ENCODE assay signal across 10 cellular contexts in genomic region chr15:101615414-101615985, GRCh38. TPM values are rescaled to one million over a fixed set of nuclear protein-coding genes. Genes with fewer than 3 reads are reported as not detected.
DNase-seq lines count a peak whose midpoint lies in the region; ATAC-seq, FAIRE-seq and TF ChIP-seq lines count a peak whose summit lies in the region.
"Had no signal": no experiment of that assay in that cellular context is flagged by ENCODE, and none has a peak within 500 bp of the region (broad histone marks: within the 10 kb centered on the region; RNA-seq: fewer than 3 reads in every experiment).

No MANE protein-coding gene starts in this region.

- H2BK120ac ChIP-seq in H1 (replicated peaks; ENCODE audit: low read depth, low read length): no peak overlapping the region

- no peaks in the 10 kb centered on the region for H3K36me3 Mint-ChIP-seq in HFFc6 (ENCODE audit: low read depth)

- H3K9me3 Mint-ChIP-seq in HFFc6: no peaks in the 10 kb centered on the region

- H3K4me1 Mint-ChIP-seq in HFFc6 (ENCODE audit: low read depth): peaks cover 29% of the 10 kb centered on the region

- peaks cover 5 to 16% (median 11%) of the 10 kb centered on the region in 4 experiments for H3K4me1 ChIP-seq in H1 (replicated peaks in 1 of 4; ENCODE audit: control insufficient read depth in 3 of 4, insufficient read depth in 4 of 4, low read length in 3 of 4)
- peaks cover 93% of the 10 kb centered on the region for H3K4me1 ChIP-seq in HepG2 (ENCODE audit: insufficient read depth, low read length)
- H3K4me1 ChIP-seq in testis: peaks cover 18% of the 10 kb centered on the region

- H3K4me3 Mint-ChIP-seq in HFFc6: peak overlapping the region; percentile 79

- no peak overlapping the region for H3K14ac ChIP-seq in H1 (ENCODE audit: insufficient read length)

- H3K36me3 ChIP-seq in H1 (ENCODE audit: control insufficient read depth in 2 of 4, insufficient read depth in 4 of 4, low read length in 3 of 4) (no peaks in the 10 kb centered on the region), HepG2 (replicated peaks in 1 of 2; ENCODE audit: control insufficient read depth in 1 of 2, insufficient read depth in 2 of 2, low read length in 2 of 2) (no peaks in the 10 kb centered on the region; a peak in 1 of 5 replicates), testis (ENCODE audit: low read depth, missing control alignments) (no peaks in the 10 kb centered on the region)

- H3K4me2 ChIP-seq in H1 (ENCODE audit: insufficient read depth in 1 of 2, low read depth in 2 of 2, low read length in 2 of 2) (peak overlapping the region; percentile 67 to 96), HepG2 (ENCODE audit: low read depth, low read length) (peak overlapping the region; percentile 74)

- POLR2A ChIA-PET in H1 (lab: Charles Lee; ENCODE audit: partially characterized antibody) (interaction anchor here (1.8 kb wide), 1 partner anchor 321 kb away, joined by 4 read pairs; no protein-coding TSS in a partner anchor), HepG2 (lab: Yijun Ruan, JAX) (interaction anchor here (1.6 to 2.3 kb wide), 2 partner anchors 10 to 88 kb away, joined by 12 to 17 read pairs; no protein-coding TSS in a partner anchor)

- 56% methylated on average over 15 of the region's 15 CpGs; no CpG with 5 or more reads in 1 of the 2 experiments for WGBS in H1 (ENCODE audit: extremely low coverage in 1 of 2, insufficient coverage in 1 of 2, insufficient read length in 1 of 2, insufficient replicate concordance in 2 of 2, low coverage in 1 of 2, low lambda C conversion rate in 2 of 2, missing lambda C conversion rate in 1 of 2), 2 experiments
- WGBS in HepG2 (ENCODE audit: low lambda C conversion rate): 77% methylated on average over 9 of the region's 15 CpGs
- WGBS in testis, 2 donors: 0 to 36% methylated on average over 3 to 15 of the region's 15 CpGs

- FAIRE-seq in H1 (lab: Jason Lieb, UNC) (no peak), HepG2 (lab: Jason Lieb, UNC) (no peak), GM19239 (lab: Jason Lieb, UNC) (no peak)

- no peak overlapping the region for H2BK5ac ChIP-seq in H1 (ENCODE audit: low read depth, low read length)

- 0 out of 2 replicates have a peak overlapping the region, but pooled peaks have one; percentile 80 for H2BK12ac ChIP-seq in H1 (ENCODE audit: low read depth, low read length)

- no peak for TF ChIP-seq EP300 in H1 (IDR thresholded peaks at IDR 0.05; ENCODE audit: borderline replicate concordance in 1 of 2, low read depth in 2 of 2, low read length in 2 of 2)
- no peak for TF ChIP-seq EP300 in HepG2 (IDR thresholded peaks at IDR 0.05; ENCODE audit: low read depth in 2 of 2, low read length in 2 of 2)
- no peak for TF ChIP-seq EP300 in HepG2 (CRISPR knock-in tag; IDR thresholded peaks at IDR 0.05; ENCODE audit: borderline replicate concordance)

- H3K4ac ChIP-seq in H1 (replicated peaks; ENCODE audit: insufficient read length, low read depth, low read length): no peak overlapping the region

- H3K4me3 ChIP-seq in H1 (ENCODE audit: extremely low read depth in 1 of 4, insufficient read depth in 2 of 4, low read depth in 3 of 4, low read length in 4 of 4): peak overlapping the region; percentile 27 to 54 (median 37); a peak in 6 of 8 replicates
- peak overlapping the region in 1 of 3 experiments; percentile 52; a peak in 1 of 6 replicates for H3K4me3 ChIP-seq in HepG2 (replicated peaks in 1 of 3; ENCODE audit: insufficient read depth in 1 of 3, low read depth in 2 of 3, low read length in 3 of 3)
- no peak overlapping the region for H3K4me3 ChIP-seq in testis

- H3K79me2 ChIP-seq in H1 (ENCODE audit: control insufficient read depth in 1 of 2, insufficient read depth in 2 of 2, low read length in 2 of 2) (no peaks in the 10 kb centered on the region), HepG2 (ENCODE audit: insufficient read depth, low read length) (peaks cover 14% of the 10 kb centered on the region)

- no TSS peak for BruUV-seq in HepG2 (replicated peaks; lab: Mats Ljungman, UMichigan)

- no peak for DNase-seq in HFFc6
- no peak for DNase-seq in H1 (ENCODE audit: low read depth in 1 of 2, low spot score in 2 of 2)
- no peak for DNase-seq in HepG2 (ENCODE audit: low spot score)
- DNase-seq in testis: peak; percentile 34
- DNase-seq in GM19239 (ENCODE audit: insufficient read length, low spot score): no peak
- DNase-seq in erythroblast (lab: John Stamatoyannopoulos, UW): no peak
- DNase-seq in ACHN: no peak
- DNase-seq: activated gamma-delta T cell, NCI-H524 treated with DMSO at 0.1 percent for 48 hours had no signal

- in situ Hi-C loops in HepG2 (cut with HindIII; ENCODE audit: extremely low pct_ligation_motif_present, low pct_unique_long_range_greater_than_20kb) (no loop called here), ACHN (cut with HindIII; ENCODE audit: low pct_ligation_motif_present, low pct_unique_long_range_greater_than_20kb, low sequenced_read_pairs) (no loop called here)

- H4K8ac ChIP-seq in H1 (ENCODE audit: extremely low read depth, insufficient read depth, low read length): peak overlapping the region; percentile 60

- H3K27ac Mint-ChIP-seq in HFFc6: peak overlapping the region; percentile 62; the same call in 1 of the 2 replicates

- intact Hi-C loops in HepG2 (cut with micrococcal nuclease; ENCODE audit: unreplicated experiment) (no loop called here), testis (cut with DNase I; ENCODE audit: low total_unique reads) (no loop called here)

- TF ChIP-seq CTCF in HFFc6 (IDR thresholded peaks at IDR 0.05) (no peak), H1 (IDR thresholded peaks at IDR 0.05; ENCODE audit: control extremely low read depth in 1 of 3, insufficient read depth in 1 of 3, low read depth in 1 of 3, low read length in 3 of 3) (no peak), HepG2 (CRISPR knock-in tag; IDR thresholded peaks at IDR 0.05) (peak; percentile 25; the same call in 1 of the 2 replicates), testis (IDR thresholded peaks at IDR 0.05) (no peak)

- TF ChIP-seq POLR2A in H1 (IDR thresholded peaks at IDR 0.05; ENCODE audit: control extremely low read depth in 1 of 2, low read depth in 2 of 2, low read length in 2 of 2) (no peak), HepG2 (IDR thresholded peaks at IDR 0.05; ENCODE audit: insufficient read depth in 1 of 2, low read depth in 2 of 2, low read length in 2 of 2) (no peak; a peak in 1 of 4 replicates), testis (IDR thresholded peaks at IDR 0.05) (no peak), erythroblast (IDR thresholded peaks at IDR 0.05; ENCODE audit: low read length) (no peak)

- H3K27ac ChIP-seq in H1 (ENCODE audit: low read depth, low read length): no peak overlapping the region
- H3K27ac ChIP-seq in HepG2 (ENCODE audit: extremely low read length, insufficient read depth, low read length): peak overlapping the region; percentile 76
- no peak overlapping the region for H3K27ac ChIP-seq in testis

- peaks cover 0 to 2% (median 0%) of the 10 kb centered on the region in 4 experiments; a peak in 3 of 7 replicates for H3K27me3 ChIP-seq in H1 (replicated peaks in 1 of 4; ENCODE audit: control insufficient read depth in 3 of 4, extremely low read depth in 1 of 4, insufficient read depth in 3 of 4, low read length in 3 of 4)
- no peaks in the 10 kb centered on the region for H3K27me3 ChIP-seq in HepG2 (ENCODE audit: control insufficient read depth in 1 of 2, insufficient read depth in 2 of 2, low read length in 2 of 2)
- no peaks in the 10 kb centered on the region for H3K27me3 ChIP-seq in testis

- no peaks in the 10 kb centered on the region for H3K23me2 ChIP-seq in H1 (ENCODE audit: low read depth, low read length)

- peak overlapping the region; percentile 98 for H2AFZ ChIP-seq in H1 (ENCODE audit: low read length)
- H2AFZ ChIP-seq in HepG2 (ENCODE audit: low read length): no peak overlapping the region

- H4K20me1 ChIP-seq in H1 (replicated peaks in 1 of 2; ENCODE audit: control insufficient read depth in 1 of 2, insufficient read depth in 2 of 2, low read length in 2 of 2): no peaks in the 10 kb centered on the region
- H4K20me1 ChIP-seq in HepG2 (ENCODE audit: insufficient read depth, low read length): no peaks in the 10 kb centered on the region

- H3K9ac ChIP-seq in H1 (replicated peaks in 1 of 4; ENCODE audit: extremely low read depth in 1 of 4, low read depth in 3 of 4, low read length in 3 of 4) (no peak overlapping the region), HepG2 (ENCODE audit: insufficient read depth, low read depth, low read length) (no peak overlapping the region)

- peak overlapping the region; percentile 90 for H2BK20ac ChIP-seq in H1 (ENCODE audit: low read length)

- TF ChIP-seq RAD21 in H1 (IDR thresholded peaks at IDR 0.05 in 1 of 2, conservative IDR thresholded peaks at IDR 0.05 in 1 of 2; ENCODE audit: low read depth in 2 of 2, low read length in 2 of 2) (no peak), HepG2 (CRISPR knock-in tag; IDR thresholded peaks at IDR 0.05) (no peak)

- H3K18ac ChIP-seq in H1 (ENCODE audit: extremely low read depth, low read length): peak overlapping the region; percentile 51

- ATAC-seq in HepG2: peak; percentile 21
- no peak for ATAC-seq in GM18873 (IDR thresholded peaks at IDR 0.05; ENCODE audit: low FRiP score, unreplicated experiment)

- H3K79me1 ChIP-seq in H1 (ENCODE audit: low read depth, low read length): no peaks in the 10 kb centered on the region

- no peak overlapping the region for H3K23ac ChIP-seq in H1 (ENCODE audit: insufficient read length)

- H3K9me3 ChIP-seq in H1 (ENCODE audit: insufficient read depth in 2 of 2, low read depth in 1 of 2, low read length in 1 of 2): no peaks in the 10 kb centered on the region
- no peaks in the 10 kb centered on the region for H3K9me3 ChIP-seq in HepG2 (ENCODE audit: low read length)
- H3K9me3 ChIP-seq in testis: no peaks in the 10 kb centered on the region

- peak overlapping the region; percentile 96; the same call in 1 of the 2 replicates for H2AK5ac ChIP-seq in H1 (ENCODE audit: low read depth, low read length)

- H3K27me3 Mint-ChIP-seq in HFFc6 (ENCODE audit: insufficient read depth): peaks cover 22% of the 10 kb centered on the region

- H2BK15ac ChIP-seq in H1 (ENCODE audit: low read length): peak overlapping the region; percentile 98; the same call in 1 of the 2 replicates

- H4K5ac ChIP-seq in H1 (ENCODE audit: insufficient read length, low read depth, low read length): no peak overlapping the region

- CTCF ChIA-PET in H1 (lab: Charles Lee; ENCODE audit: partially characterized antibody): interaction anchor here (0.8 to 6.5 kb wide), 6 partner anchors 18 to 327 kb away, joined by 3 to 70 read pairs (median 4); no protein-coding TSS in a partner anchor
- CTCF ChIA-PET in HepG2 (lab: Yijun Ruan, JAX; ENCODE audit: low intra/inter-chr PET ratio, low total read pairs): no interaction called here

- H4K91ac ChIP-seq in H1 (replicated peaks; ENCODE audit: insufficient read length, low read length): peak overlapping the region; percentile 70

- H3K56ac ChIP-seq in H1 (replicated peaks; ENCODE audit: insufficient read length, low read depth, low read length): no peak overlapping the region

RNA-seq across cellular contexts. Expression of gene TM2D3, which starts 36.7 kb away (rescaled TPM):
- 10 to 100 TPM; 31.4 to 35.9 (median 32.5) TPM for total RNA-seq in HFFc6 (2021; fragmentation: NEBNext Ultra II Directional; extraction: Animal tissue kit (Norgen Biotek cat#: 25700))
- total RNA-seq in H1 (2021; fragmentation: NEBNext Ultra II Directional; extraction: Animal tissue kit (Norgen Biotek cat#: 25700)): 24.2 and 28.0 TPM in 2 replicates
- polyA plus RNA-seq in H1 (2011; rRNA removed) (21.8 and 26.4 TPM in 2 replicates), HepG2 (2011; rRNA removed) (70.6 and 72.7 TPM in 2 replicates), testis (ENCODE audit: insufficient read depth, low read depth, low replicate concordance) (69.5 TPM)
- 32.1 TPM for polyA plus RNA-seq in H1 (2011; cell fraction: cytosol; rRNA removed)
- 21.2 TPM for polyA plus RNA-seq in H1 (2011; cell fraction: nucleus; rRNA removed)
- polyA plus RNA-seq in H1 (2012, experiment 1 of 2): 24.5 to 35.4 TPM (median 28.9 TPM) in 4 replicates
- polyA plus RNA-seq in H1 (2012, experiment 2 of 2): 10.0 TPM
- 22.1 TPM for polyA plus RNA-seq in H1 (2013, experiment 1 of 2)
- polyA plus RNA-seq in H1 (2013, experiment 2 of 2): 26.0 TPM
- polyA minus RNA-seq in H1 (2011; rRNA and poly(A)+ RNA removed): 33.6 and 39.5 TPM in 2 replicates
- polyA minus RNA-seq in H1 (2011; cell fraction: cytosol; rRNA and poly(A)+ RNA removed): 22.0 TPM
- 38.3 TPM for polyA minus RNA-seq in H1 (2011; cell fraction: nucleus; rRNA and poly(A)+ RNA removed)
- total RNA-seq in HepG2 (2016; rRNA removed; fragmentation: Illumina TruSeq; extraction: Trizol) (17.8 and 31.1 TPM in 2 replicates), testis (10 to 100 TPM; 60.2 to 69.9 TPM)
- total RNA-seq in HepG2 (2016; cell fraction: cytosol; rRNA removed; fragmentation: Illumina TruSeq; extraction: Trizol; ENCODE audit: low read depth): 8.6 and 9.5 TPM in 2 replicates
- 21.0 and 33.6 TPM in 2 replicates for total RNA-seq in HepG2 (2016; cell fraction: insoluble cytoplasmic fraction; rRNA removed; fragmentation: Illumina TruSeq; extraction: Trizol)
- total RNA-seq in HepG2 (2016; cell fraction: membrane; rRNA removed; fragmentation: Illumina TruSeq; extraction: Trizol): 14.2 and 16.6 TPM in 2 replicates
- 36.0 and 40.5 TPM in 2 replicates for total RNA-seq in HepG2 (2016; cell fraction: nucleus; rRNA removed; fragmentation: Illumina TruSeq; extraction: Trizol)
- 57.2 and 64.0 TPM in 2 replicates for polyA plus RNA-seq in HepG2 (2011; cell fraction: cytosol; rRNA removed)
- 46.5 and 49.1 TPM in 2 replicates for polyA plus RNA-seq in HepG2 (2011; cell fraction: nucleus; rRNA removed)
- polyA plus RNA-seq in HepG2 (2012): 54.2 and 56.1 TPM in 2 replicates
- polyA plus RNA-seq in HepG2 (2016; cell fraction: cytosol; fragmentation: Illumina TruSeq; extraction: Trizol; ENCODE audit: low read depth): 3.8 TPM in 2 replicates
- polyA plus RNA-seq in HepG2 (2016; cell fraction: insoluble cytoplasmic fraction; fragmentation: Illumina TruSeq; extraction: Trizol; ENCODE audit: low read depth): 18.7 and 22.3 TPM in 2 replicates
- polyA plus RNA-seq in HepG2 (2016; cell fraction: membrane; fragmentation: Illumina TruSeq; extraction: Trizol; ENCODE audit: low read depth): 5.8 and 6.3 TPM in 2 replicates
- 52.3 and 55.0 TPM in 2 replicates for polyA plus RNA-seq in HepG2 (2016; cell fraction: nucleus; fragmentation: Illumina TruSeq; extraction: Trizol; ENCODE audit: insufficient read depth, low read depth)
- 48.9 and 62.2 TPM in 2 replicates for polyA minus RNA-seq in HepG2 (2011; rRNA and poly(A)+ RNA removed; ENCODE audit: low replicate concordance)
- 32.5 and 41.6 TPM in 2 replicates for polyA minus RNA-seq in HepG2 (2011; cell fraction: cytosol; rRNA and poly(A)+ RNA removed)
- polyA minus RNA-seq in HepG2 (2011; cell fraction: nucleus; rRNA and poly(A)+ RNA removed): 114 and 124 TPM in 2 replicates

Comparison
In these comparisons a context has a peak if more than half of its experiments do, and no peak if none do; other contexts are left out.
1. H3K4me3 ChIP-seq: peak in H1 (4 of 4); none in testis (0 of 2).